8 cellular contexts compared by ENCODE assay signal in genomic region chr5:100902406-100903035, GRCh38. TPM values are rescaled to one million over a fixed set of nuclear protein-coding genes. Genes with fewer than 3 reads are reported as not detected.
DNase-seq lines count a peak whose midpoint lies in the region; ATAC-seq and TF ChIP-seq lines count a peak whose summit lies in the region.

No MANE protein-coding gene starts in this region.

- H3K27me3 ChIP-seq in thyroid gland, result no peaks in the 10 kb centered on the region

- H3K27ac Mint-ChIP-seq in dendritic cell treated with granulocyte-macrophage colony-stimulating factor and Interleukin-4, amounts not matched to agents 40 ng/mL and 50 ng/mL, for 4 days, result peak overlapping the region; percentile 99

- H3K36me3 Mint-ChIP-seq in dendritic cell treated with granulocyte-macrophage colony-stimulating factor and Interleukin-4, amounts not matched to agents 40 ng/mL and 50 ng/mL, for 4 days (ENCODE audit: low read depth), result peaks cover 57% of the 10 kb centered on the region

- no peak for TF ChIP-seq CTCF in thyroid gland (IDR thresholded peaks at IDR 0.05)

- peak; percentile 11 for DNase-seq in NCI-H1694 treated with DMSO at 0.1 percent for 48 hours (lab: John Stamatoyannopoulos, UW)
- no peak for DNase-seq in NCI-H1694 (lab: John Stamatoyannopoulos, UW)
- DNase-seq in SKM-1 treated with dmso at 0.1 percent for 144 hours (lab: John Stamatoyannopoulos, UW; ENCODE audit: unreplicated experiment), result peak; percentile 43
- DNase-seq in thyroid gland, result no peak

- H3K9me3 ChIP-seq in mesodermal cell (ENCODE audit: control insufficient read depth, low read length), result no peaks in the 10 kb centered on the region
- no peaks in the 10 kb centered on the region for H3K9me3 ChIP-seq in thyroid gland

- 0 to 2% methylated on average over 10 to 11 of the region's 14 CpGs for WGBS in mesodermal cell (ENCODE audit: insufficient coverage in 2 of 2), 2 experiments
- WGBS in thyroid gland, 2 donors, result 7% methylated on average over 14 of the region's 14 CpGs

- H3K27me3 Mint-ChIP-seq in dendritic cell treated with granulocyte-macrophage colony-stimulating factor and Interleukin-4, amounts not matched to agents 40 ng/mL and 50 ng/mL, for 4 days, result no peaks in the 10 kb centered on the region

- peak overlapping the region; percentile 61 for H3K4me3 ChIP-seq in mesodermal cell (ENCODE audit: extremely low read depth, insufficient read depth, low read length, poor library complexity, severe bottlenecking)
- peak overlapping the region in 2 of 3 donors; percentile 21 to 24 for H3K4me3 ChIP-seq in thyroid gland (replicated peaks in 1 of 3)

- intact Hi-C loops in dendritic cell treated with granulocyte-macrophage colony-stimulating factor and Interleukin-4, amounts not matched to agents 40 ng/mL and 50 ng/mL, for 4 days (cut with micrococcal nuclease), result loop anchor here (2.0 to 5.0 kb wide), 3 partner anchors 195 to 368 kb away; partner anchors contain the start of gene FAM174A
- intact Hi-C loops in thyroid gland (cut with DNase I), result no loop called here

- no peak for TF ChIP-seq POLR2A in thyroid gland (IDR thresholded peaks at IDR 0.05)

- no peaks in the 10 kb centered on the region for H3K4me1 ChIP-seq in mesodermal cell (ENCODE audit: control insufficient read depth, insufficient read depth, low read length, poor library complexity, severe bottlenecking)
- H3K4me1 ChIP-seq in thyroid gland, result peaks cover 0 to 7% of the 10 kb centered on the region in 2 donors

- ATAC-seq in HG03025 (IDR thresholded peaks at IDR 0.05; ENCODE audit: low FRiP score, unreplicated experiment) (no peak), HG02870 (IDR thresholded peaks at IDR 0.05; ENCODE audit: unreplicated experiment) (no peak)

- H3K4me3 Mint-ChIP-seq in dendritic cell treated with granulocyte-macrophage colony-stimulating factor and Interleukin-4, amounts not matched to agents 40 ng/mL and 50 ng/mL, for 4 days, result peak overlapping the region; percentile 99

- H3K4me1 Mint-ChIP-seq in dendritic cell treated with granulocyte-macrophage colony-stimulating factor and Interleukin-4, amounts not matched to agents 40 ng/mL and 50 ng/mL, for 4 days (ENCODE audit: low read depth), result peaks cover 41% of the 10 kb centered on the region

- H3K36me3 ChIP-seq in mesodermal cell (ENCODE audit: control insufficient read depth, insufficient read depth, low read length) (no peaks in the 10 kb centered on the region), thyroid gland (no peaks in the 10 kb centered on the region)

- H3K9me3 Mint-ChIP-seq in dendritic cell treated with granulocyte-macrophage colony-stimulating factor and Interleukin-4, amounts not matched to agents 40 ng/mL and 50 ng/mL, for 4 days, result no peaks in the 10 kb centered on the region

- H3K27ac ChIP-seq in mesodermal cell (ENCODE audit: low read depth, low read length, severe bottlenecking) (no peak overlapping the region), thyroid gland (peak overlapping the region in 2 of 3 donors; percentile 5 to 67)

RNA-seq across cellular contexts. Expression of gene ST8SIA4, which starts 0.6 kb away (rescaled TPM):
- 6.2 TPM for polyA plus RNA-seq in mesodermal cell (2013, experiment 1 of 2)
- polyA plus RNA-seq in mesodermal cell (2013, experiment 2 of 2), result 5.4 TPM
- total RNA-seq in thyroid gland, result 1 to 10 TPM; 3.4 to 7.0 (median 4.4) TPM

Comparison
In these comparisons a context has a peak if more than half of its experiments do, and no peak if none do; other contexts are left out.
1. DNase-seq: peak in NCI-H1694 treated with DMSO at 0.1 percent for 48 hours (single experiment) and SKM-1 treated with dmso at 0.1 percent for 144 hours (single experiment); none in NCI-H1694 (single experiment) and thyroid gland (0 of 2).